Comparison of ENCODE assay signal across 8 cellular contexts in genomic region chrX:72573158-72573511, GRCh38. TPM values are rescaled to one million over a fixed set of nuclear protein-coding genes. Genes with fewer than 3 reads are reported as not detected.
A peak's percentile ranks its signal among the peaks of the same experiment; 100 is the strongest.
DNase-seq lines count a peak whose midpoint lies in the region; ATAC-seq and TF ChIP-seq lines count a peak whose summit lies in the region.

No MANE protein-coding gene starts in this region.

- no peak overlapping the region for H2AK5ac ChIP-seq in IMR-90 (ENCODE audit: low read depth, low read length)

- H3K79me1 ChIP-seq in IMR-90 (ENCODE audit: low read depth in 1 of 2, low read length in 2 of 2), result peaks cover 0 to 3% of the 10 kb centered on the region in 2 experiments; a peak in 2 of 4 replicates

- H2BK15ac ChIP-seq in IMR-90 (ENCODE audit: low read depth, low read length), result no peak overlapping the region; the same call in 2 of the 3 replicates

- peak overlapping the region; percentile 60; the same call in 1 of the 2 replicates for H3K4me2 ChIP-seq in IMR-90 (ENCODE audit: low read depth, low read length)

- TF ChIP-seq RAD21 in IMR-90 (IDR thresholded peaks at IDR 0.05; ENCODE audit: low read length), result no peak

- no TSS peak for BruUV-seq in IMR-90 (replicated peaks; lab: Mats Ljungman, UMichigan)

- H3K9ac ChIP-seq in IMR-90 (ENCODE audit: low read depth, low read length), result no peak overlapping the region
- H3K9ac ChIP-seq in endocrine pancreas (ENCODE audit: control insufficient read depth, insufficient read depth, low read length), result no peak overlapping the region

- H4K8ac ChIP-seq in IMR-90 (ENCODE audit: low read depth in 2 of 2, low read length in 2 of 2), result peak overlapping the region in 1 of 2 experiments; percentile 61; a peak in 1 of 4 replicates

- no peak overlapping the region for H4K91ac ChIP-seq in IMR-90 (ENCODE audit: insufficient read depth, low read depth, low read length)

- H2BK5ac ChIP-seq in IMR-90 (ENCODE audit: low read depth, low read length, poor library complexity, severe bottlenecking), result no peak overlapping the region

- in situ Hi-C loops in IMR-90 (cut with MboI; ENCODE audit: low sequenced_read_pairs), result loop anchor here (10.0 kb wide), 1 partner anchor 142 kb away; the partner anchor contains the start of gene PHKA1

- peak overlapping the region; percentile 74 for H2AFZ ChIP-seq in IMR-90 (replicated peaks; ENCODE audit: low read length, poor library complexity)

- no peak overlapping the region for H2AK9ac ChIP-seq in IMR-90 (replicated peaks; ENCODE audit: low read depth, low read length, poor library complexity)

- intact Hi-C loops in IMR-90 (cut with micrococcal nuclease) (loop anchor here (5.0 kb wide), 1 partner anchor 139 kb away; the partner anchor contains the start of gene PHKA1), psoas muscle (cut with DNase I) (no loop called here), head of caudate nucleus (cut with DNase I) (no loop called here)

- DNase-seq in AG09309 (ENCODE audit: low read depth), result no peak
- no peak for DNase-seq in IMR-90
- no peak for DNase-seq in psoas muscle
- DNase-seq in KG1 (lab: John Stamatoyannopoulos, UW), result no peak
- DNase-seq in head of caudate nucleus, result no peak
- no peak for DNase-seq in GM03348 (ENCODE audit: low spot score)

- CTCF ChIA-PET in IMR-90 (lab: Yijun Ruan, JAX), result interaction anchor here (0.6 to 0.7 kb wide), 2 partner anchors 28 to 441 kb away, joined by 4 to 5 read pairs; partner anchors contain the start of gene RTL5

- H3K56ac ChIP-seq in IMR-90 (ENCODE audit: extremely low read depth, insufficient read depth, low read length), result no peak overlapping the region

- no peak overlapping the region for H2BK20ac ChIP-seq in IMR-90 (ENCODE audit: low read depth, low read length)

- POLR2A ChIA-PET in IMR-90 (lab: Charles Lee; ENCODE audit: unreplicated experiment), result no interaction called here

- no peak overlapping the region for H3K18ac ChIP-seq in IMR-90 (ENCODE audit: low read depth, low read length)

- no peak overlapping the region for H2BK120ac ChIP-seq in IMR-90 (ENCODE audit: low read depth, low read length)

- no peak overlapping the region for H3K23ac ChIP-seq in IMR-90 (ENCODE audit: low read depth, low read length)

- no peaks in the 10 kb centered on the region for H4K20me1 ChIP-seq in IMR-90 (ENCODE audit: insufficient read depth, low read length)

- no peaks in the 10 kb centered on the region for H3K9me1 ChIP-seq in IMR-90 (ENCODE audit: insufficient read depth, low read length)

- H3K27me3 ChIP-seq in IMR-90 (ENCODE audit: control insufficient read depth, insufficient read depth, low read length) (peaks cover 5% of the 10 kb centered on the region), endocrine pancreas (ENCODE audit: control insufficient read depth, insufficient read depth, low read length) (no peaks in the 10 kb centered on the region), psoas muscle (ENCODE audit: insufficient read depth in 3 of 3, low read length in 2 of 3) (peaks cover 0 to 4% (median 0%) of the 10 kb centered on the region in 3 donors)

- H3K4me1 ChIP-seq in IMR-90 (ENCODE audit: control insufficient read depth, insufficient read depth, low read length) (no peaks in the 10 kb centered on the region), endocrine pancreas (ENCODE audit: control insufficient read depth, insufficient read depth, low read length) (no peaks in the 10 kb centered on the region), psoas muscle (no peaks in the 10 kb centered on the region)

- H3K36me3 ChIP-seq in IMR-90 (ENCODE audit: control insufficient read depth, insufficient read depth, low read length), result peaks cover 4% of the 10 kb centered on the region
- H3K36me3 ChIP-seq in endocrine pancreas (ENCODE audit: control insufficient read depth, insufficient read depth, low read length), result no peaks in the 10 kb centered on the region
- H3K36me3 ChIP-seq in psoas muscle (ENCODE audit: insufficient read depth in 1 of 2, low read depth in 1 of 2), result peaks cover 0 to 17% of the 10 kb centered on the region in 2 donors

- no peak overlapping the region for H4K5ac ChIP-seq in IMR-90 (ENCODE audit: low read depth, low read length)

- peak overlapping the region; percentile 17 for H3K4me3 ChIP-seq in AG09309 (ENCODE audit: control insufficient read depth, low read depth, low read length)
- peak overlapping the region; percentile 27; the same call in 1 of the 2 replicates for H3K4me3 ChIP-seq in IMR-90 (ENCODE audit: insufficient read depth, low read depth, low read length)
- peak overlapping the region; percentile 19 for H3K4me3 ChIP-seq in endocrine pancreas (ENCODE audit: control insufficient read depth, insufficient read depth, low read length)
- H3K4me3 ChIP-seq in psoas muscle, result peak overlapping the region; percentile 68

- no peak for TF ChIP-seq POLR2A in IMR-90 (IDR thresholded peaks at IDR 0.05; ENCODE audit: low read depth, low read length)

- ATAC-seq in GM21360 (IDR thresholded peaks at IDR 0.05; ENCODE audit: unreplicated experiment) (peak; percentile 11), IMR-90 (ENCODE audit: low read depth) (peak; percentile 5; the same call in 1 of the 2 replicates), psoas muscle (peak in 2 of 4 donors; percentile 3 to 18)

- no peak overlapping the region for H3K27ac ChIP-seq in IMR-90 (ENCODE audit: insufficient read depth, low read length)
- H3K27ac ChIP-seq in psoas muscle, result peak overlapping the region; percentile 77

- TF ChIP-seq CTCF in AG09309 (IDR thresholded peaks at IDR 0.05; ENCODE audit: control insufficient read depth, insufficient read depth, low read depth, low read length, missing control alignments) (no peak), IMR-90 (conservative IDR thresholded peaks at IDR 0.05; ENCODE audit: low read depth, low read length) (no peak), psoas muscle (IDR thresholded peaks at IDR 0.05) (no peak)

- no peak overlapping the region for H3K14ac ChIP-seq in IMR-90 (replicated peaks; ENCODE audit: low read depth, low read length)

- no peak overlapping the region for H3K4ac ChIP-seq in IMR-90 (ENCODE audit: low read depth, low read length)

- dilution Hi-C loops in IMR-90 (cut with HindIII; ENCODE audit: low sequenced_read_pairs, unreplicated experiment), result no loop called here

- H3K9me3 ChIP-seq in IMR-90 (ENCODE audit: control insufficient read depth, insufficient read depth, low read length) (no peaks in the 10 kb centered on the region), endocrine pancreas (ENCODE audit: control insufficient read depth, low read length) (no peaks in the 10 kb centered on the region), psoas muscle (no peaks in the 10 kb centered on the region)

- no CpG with 5 or more reads among the region's 7 CpGs for WGBS in IMR-90 (ENCODE audit: extremely low coverage in 2 of 2, insufficient read length in 1 of 2), 2 experiments
- WGBS in psoas muscle, 3 donors, result 0 to 14% (median 0%) methylated on average over 7 of the region's 7 CpGs

TF ChIP-seq in IMR-90, 13 proteins besides CTCF, POLR2A, EP300 and RAD21:
- TF ChIP-seq, protein P1, sequence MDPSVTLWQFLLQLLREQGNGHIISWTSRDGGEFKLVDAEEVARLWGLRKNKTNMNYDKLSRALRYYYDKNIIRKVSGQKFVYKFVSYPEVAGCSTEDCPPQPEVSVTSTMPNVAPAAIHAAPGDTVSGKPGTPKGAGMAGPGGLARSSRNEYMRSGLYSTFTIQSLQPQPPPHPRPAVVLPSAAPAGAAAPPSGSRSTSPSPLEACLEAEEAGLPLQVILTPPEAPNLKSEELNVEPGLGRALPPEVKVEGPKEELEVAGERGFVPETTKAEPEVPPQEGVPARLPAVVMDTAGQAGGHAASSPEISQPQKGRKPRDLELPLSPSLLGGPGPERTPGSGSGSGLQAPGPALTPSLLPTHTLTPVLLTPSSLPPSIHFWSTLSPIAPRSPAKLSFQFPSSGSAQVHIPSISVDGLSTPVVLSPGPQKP (IDR thresholded peaks at IDR 0.05; ENCODE audit: borderline replicate concordance, low read depth, low read length), result no peak
- TF ChIP-seq MAZ (IDR thresholded peaks at IDR 0.05; ENCODE audit: borderline replicate concordance, low read depth, low read length) (no peak), CHD1 (IDR thresholded peaks at IDR 0.05; ENCODE audit: low read depth, low read length) (no peak), NFE2L2 (IDR thresholded peaks at IDR 0.05; ENCODE audit: low read depth, low read length) (no peak), CEBPB (IDR thresholded peaks at IDR 0.05; ENCODE audit: low read depth, low read length) (no peak), RFX5 (IDR thresholded peaks at IDR 0.05; ENCODE audit: low read depth, low read length) (no peak), FOS (IDR thresholded peaks at IDR 0.05; ENCODE audit: low read depth, low read length) (no peak), RCOR1 (IDR thresholded peaks at IDR 0.05; ENCODE audit: insufficient replicate concordance, low read length) (no peak), SMC3 (IDR thresholded peaks at IDR 0.05; ENCODE audit: low read depth, low read length) (no peak), BHLHE40 (IDR thresholded peaks at IDR 0.05; ENCODE audit: low read depth, low read length) (no peak), USF2 (IDR thresholded peaks at IDR 0.05; ENCODE audit: low read depth, low read length) (no peak), MXI1 (IDR thresholded peaks at IDR 0.05; ENCODE audit: borderline replicate concordance, low read depth, low read length) (no peak), MAFK (IDR thresholded peaks at IDR 0.05; ENCODE audit: low read depth, low read length) (no peak)

RNA-seq across cellular contexts. Expression of gene HDAC8, which starts 0.5 kb away (rescaled TPM):
- total RNA-seq in IMR-90 (2012; rRNA removed) (28.5 and 30.8 TPM in 2 replicates), psoas muscle (10 to 100 TPM; 10.8 to 17.5 (median 12.2) TPM)
- polyA plus RNA-seq in IMR-90 (2012; rRNA removed) (12.9 and 16.1 TPM in 2 replicates), psoas muscle (1 to 10 TPM; 5.8 to 9.9 (median 6.7) TPM)
- polyA plus RNA-seq in IMR-90 (2012; cell fraction: cytosol; rRNA removed), result 6.8 and 9.5 TPM in 2 replicates
- 3.0 and 22.9 TPM in 2 replicates for polyA plus RNA-seq in IMR-90 (2012; cell fraction: nucleus; rRNA removed; ENCODE audit: low replicate concordance)

Comparison
In these comparisons a context has a peak if more than half of its experiments do, and no peak if none do; other contexts are left out.
1. H3K4me3 ChIP-seq: peak in every context shown above with its lines; median percentile 68 in psoas muscle; 27 in IMR-90; 19 in endocrine pancreas; 17 in AG09309.